In the genomic region with DNA sequence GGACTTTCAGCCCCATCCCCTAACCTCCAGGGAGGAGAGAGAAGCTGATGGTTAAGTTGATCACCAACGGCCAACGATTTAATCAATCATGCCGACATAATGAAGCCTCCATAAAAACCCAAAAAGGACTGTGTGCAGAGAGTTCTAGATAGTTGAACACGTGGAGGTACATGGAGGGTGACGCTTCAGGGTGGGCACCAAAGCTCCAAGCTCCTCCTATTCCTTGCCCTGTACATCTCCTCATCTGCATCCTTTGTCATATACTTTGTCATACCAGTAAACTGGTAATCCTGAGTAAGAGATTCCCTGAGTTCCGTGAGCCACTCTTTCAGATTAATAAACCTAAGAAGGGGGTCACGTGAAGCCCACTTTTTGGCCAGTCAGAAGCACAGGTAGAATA, we compare ENCODE assay signal across 33 cellular contexts.
"Had no signal": no experiment of that assay in that cellular context is flagged by ENCODE, and none has a peak within 500 bp of the region (broad histone marks: within the 10 kb centered on the region; RNA-seq: fewer than 3 reads in every experiment).

No MANE protein-coding gene starts in this region.

- H3K9me3 ChIP-seq: MG63 had no signal

- H3K27ac ChIP-seq: KMS-11 had no signal

- H3K27me3 ChIP-seq: MG63 had no signal

- DNase-seq: Karpas-422, Kasumi-1, MG63, MM.1S, NCI-H1048, NCI-H1092, NCI-H1092 treated with DMSO at 0.1 percent for 48 hours, NCI-H1105, NCI-H1105 treated with DMSO at 0.1 percent for 48 hours, NCI-H1417, NCI-H1417 treated with DMSO at 0.1 percent for 48 hours, NCI-H1436, NCI-H1436 treated with DMSO at 0.1 percent for 48 hours, NCI-H146, NCI-H1694, NCI-H1694 treated with DMSO at 0.1 percent for 48 hours, NCI-H187, NCI-H187 treated with DMSO at 0.1 percent for 48 hours, NCI-H1930, NCI-H2029, NCI-H2029 treated with DMSO at 0.1 percent for 48 hours, NCI-H2081, NCI-H2081 treated with DMSO at 0.1 percent for 48 hours, NCI-H2107, NCI-H2171, NCI-H2171 treated with DMSO at 0.1 percent for 48 hours, NCI-H2227 treated with DMSO at 0.1 percent for 48 hours, NCI-H226, NCI-H345, NCI-H446, NCI-H446 treated with DMSO at 0.1 percent for 48 hours, NCI-H510A had no signal

- H3K36me3 ChIP-seq: MG63 had no signal

- H3K4me3 ChIP-seq: MG63 had no signal
